Comparison of ENCODE assay signal across 8 cellular contexts in genomic region chr3:157174265-157174615, GRCh38. TPM values are rescaled to one million over a fixed set of nuclear protein-coding genes. Genes with fewer than 3 reads are reported as not detected.
DNase-seq lines count a peak whose midpoint lies in the region; ATAC-seq and TF ChIP-seq lines count a peak whose summit lies in the region.

No MANE protein-coding gene starts in this region.

- H3K27ac Mint-ChIP-seq in activated T-helper 2 cell treated with anti-CD3 and anti-CD28 coated beads, Interferon-gamma antibody, Interleukin-2, Interleukin-4, amounts not matched to agents 10 μg/mL and 5 μg/mL and 100 μg/mL, durations not matched to agents 14 hours and 24 hours and 36 hours = peak overlapping the region; percentile 96

- no peaks in the 10 kb centered on the region for H3K27me3 ChIP-seq in cardiac muscle cell

- H3K9me3 ChIP-seq in cardiac muscle cell (ENCODE audit: low read depth) = no peaks in the 10 kb centered on the region

- peak overlapping the region; percentile 74 for H3K4me3 ChIP-seq in LNCaP clone FGC (ENCODE audit: low read depth, low read length)
- H3K4me3 ChIP-seq in cardiac muscle cell = peak overlapping the region; percentile 32
- H3K4me3 ChIP-seq in retinal pigment epithelial cell (ENCODE audit: low read length) = peak overlapping the region; percentile 57

- no peaks in the 10 kb centered on the region for H3K27me3 Mint-ChIP-seq in activated T-helper 2 cell treated with anti-CD3 and anti-CD28 coated beads, Interferon-gamma antibody, Interleukin-2, Interleukin-4, amounts not matched to agents 10 μg/mL and 5 μg/mL and 100 μg/mL, durations not matched to agents 14 hours and 24 hours and 36 hours (ENCODE audit: low read depth)

- DNase-seq in NOMO-1 treated with DMSO at 0.1 percent for 48 hours (lab: John Stamatoyannopoulos, UW; ENCODE audit: unreplicated experiment) = peak; percentile 51
- DNase-seq in NOMO-1 treated with dmso at 0.1 percent for 144 hours (lab: John Stamatoyannopoulos, UW; ENCODE audit: unreplicated experiment) = no peak
- DNase-seq in LNCaP clone FGC (ENCODE audit: low read depth) = no peak
- no peak for DNase-seq in activated T-helper 2 cell treated with anti-CD3 and anti-CD28 coated beads, Interferon-gamma antibody, Interleukin-2, Interleukin-4, amounts not matched to agents 10 μg/mL and 5 μg/mL and 100 μg/mL, durations not matched to agents 14 hours and 24 hours and 36 hours (ENCODE audit: low spot score)
- no peak for DNase-seq in cardiac muscle cell (ENCODE audit: low read depth in 1 of 2, low spot score in 1 of 2)
- no peak for DNase-seq in retinal pigment epithelial cell (ENCODE audit: low read depth)
- DNase-seq in retina = no peak

- no peak for ATAC-seq in HG02970 (IDR thresholded peaks at IDR 0.05; ENCODE audit: low FRiP score, unreplicated experiment)

- intact Hi-C loops in activated T-helper 2 cell treated with anti-CD3 and anti-CD28 coated beads, Interferon-gamma antibody, Interleukin-2, Interleukin-4, amounts not matched to agents 10 μg/mL and 5 μg/mL and 100 μg/mL, durations not matched to agents 14 hours and 24 hours and 36 hours (cut with micrococcal nuclease) = loop anchor here (2.0 kb wide), 2 partner anchors 27 to 53 kb away; no protein-coding TSS in a partner anchor

- TF ChIP-seq CTCF in LNCaP clone FGC (IDR thresholded peaks at IDR 0.05; ENCODE audit: control insufficient read depth, extremely low read depth, insufficient read depth) (no peak), cardiac muscle cell (IDR thresholded peaks at IDR 0.05; ENCODE audit: low read depth, low read length) (no peak), retinal pigment epithelial cell (conservative IDR thresholded peaks at IDR 0.05; ENCODE audit: low read depth, low read length) (no peak)

- peak overlapping the region; percentile 97 for H3K4me3 Mint-ChIP-seq in activated T-helper 2 cell treated with anti-CD3 and anti-CD28 coated beads, Interferon-gamma antibody, Interleukin-2, Interleukin-4, amounts not matched to agents 10 μg/mL and 5 μg/mL and 100 μg/mL, durations not matched to agents 14 hours and 24 hours and 36 hours (ENCODE audit: low read depth)

- peaks cover 22% of the 10 kb centered on the region for H3K36me3 Mint-ChIP-seq in activated T-helper 2 cell treated with anti-CD3 and anti-CD28 coated beads, Interferon-gamma antibody, Interleukin-2, Interleukin-4, amounts not matched to agents 10 μg/mL and 5 μg/mL and 100 μg/mL, durations not matched to agents 14 hours and 24 hours and 36 hours (ENCODE audit: low read depth)

- H3K9me3 Mint-ChIP-seq in activated T-helper 2 cell treated with anti-CD3 and anti-CD28 coated beads, Interferon-gamma antibody, Interleukin-2, Interleukin-4, amounts not matched to agents 10 μg/mL and 5 μg/mL and 100 μg/mL, durations not matched to agents 14 hours and 24 hours and 36 hours = peaks cover 9% of the 10 kb centered on the region

- no peaks in the 10 kb centered on the region for H3K36me3 ChIP-seq in cardiac muscle cell

- peaks cover 2% of the 10 kb centered on the region for H3K4me1 ChIP-seq in cardiac muscle cell (ENCODE audit: low read depth)

- H3K27ac ChIP-seq in cardiac muscle cell = peak overlapping the region; percentile 90

- H3K4me1 Mint-ChIP-seq in activated T-helper 2 cell treated with anti-CD3 and anti-CD28 coated beads, Interferon-gamma antibody, Interleukin-2, Interleukin-4, amounts not matched to agents 10 μg/mL and 5 μg/mL and 100 μg/mL, durations not matched to agents 14 hours and 24 hours and 36 hours (ENCODE audit: low read depth) = peaks cover 38% of the 10 kb centered on the region

RNA-seq across cellular contexts. Expression of gene CCNL1, which starts 14.3 kb away (rescaled TPM):
- 160 and 167 TPM in 2 replicates for total RNA-seq in activated T-helper 2 cell treated with anti-CD3 and anti-CD28 coated beads, Interferon-gamma antibody, Interleukin-2, Interleukin-4, amounts not matched to agents 10 μg/mL and 5 μg/mL and 100 μg/mL, durations not matched to agents 14 hours and 24 hours and 36 hours
- total RNA-seq in cardiac muscle cell = 142 and 223 TPM in 2 replicates
- polyA plus RNA-seq in cardiac muscle cell = 87.6 and 101 TPM in 2 replicates
